In genomic region chr16:66585477-66586239, GRCh38 we compare ENCODE assay signal across 26 cellular contexts. TPM values are rescaled to one million over a fixed set of nuclear protein-coding genes. Genes with fewer than 3 reads are reported as not detected.
DNase-seq lines count a peak whose midpoint lies in the region; FAIRE-seq and TF ChIP-seq lines count a peak whose summit lies in the region.
"Had no signal": no experiment of that assay in that cellular context is flagged by ENCODE, and none has a peak within 500 bp of the region (broad histone marks: within the 10 kb centered on the region; RNA-seq: fewer than 3 reads in every experiment).

No MANE protein-coding gene starts in this region.

- DNase-seq in KBM-7 (peak; percentile 58), H1 (ENCODE audit: low read depth in 1 of 2, low spot score in 2 of 2) (no peak), neural progenitor cell (ENCODE audit: low spot score) (no peak), BE2C (no peak), foreskin melanocyte (no peak), ascending aorta (ENCODE audit: low spot score in 2 of 2) (no peak)
- DNase-seq: activated CD8-positive, alpha-beta T cell treated with anti-CD3 and anti-CD28 coated beads for 36 hours; activated naive CD8-positive, alpha-beta T cell treated with anti-CD3 and anti-CD28 coated beads, Interleukin-2, amount 50 U/mL, for 24 hours; activated T-cell treated with anti-CD3 and anti-CD28 coated beads, Interleukin-2, amount 50 U/mL, for 72 hours; effector CD4-positive, alpha-beta T cell; GOT3; NCI-H1048; NCI-H2107; NCI-H526; occipital lobe; PC-9; SK-N-SH; stimulated activated CD4-positive, alpha-beta T cell treated with anti-CD3 and anti-CD28 coated beads, Interleukin-4, amount 100 ng/mL, for 24 hours had no signal

- no peak for FAIRE-seq in H1 (lab: Jason Lieb, UNC)
- FAIRE-seq: bronchial epithelial cell, keratinocyte had no signal

- no peak overlapping the region for H3K27ac Mint-ChIP-seq in neural progenitor cell
- H3K27ac Mint-ChIP-seq: activated CD8-positive, alpha-beta T cell treated with anti-CD3 and anti-CD28 coated beads for 36 hours; activated naive CD8-positive, alpha-beta T cell treated with anti-CD3 and anti-CD28 coated beads, Interleukin-2, amount 50 U/mL, for 24 hours; activated T-cell treated with anti-CD3 and anti-CD28 coated beads, Interleukin-2, amount 50 U/mL, for 72 hours; mesothelial cell of epicardium had no signal

- no peak overlapping the region for H2BK15ac ChIP-seq in H1 (ENCODE audit: low read length)

- H3K4me1 Mint-ChIP-seq in neural progenitor cell = peaks cover 26% of the 10 kb centered on the region

- peak overlapping the region in 10 of 11 experiments; percentile 59 to 85 (median 83); a peak in 18 of 22 replicates for H3K9ac ChIP-seq in BLaER1 treated with 17β-estradiol and CSF1 and Interleukin-3, amounts not matched to agents 10 nM and 100 nM
- H3K9ac ChIP-seq in H1 (replicated peaks in 1 of 4; ENCODE audit: extremely low read depth in 1 of 4, low read depth in 3 of 4, low read length in 3 of 4) = no peak overlapping the region
- H3K9ac ChIP-seq in neural progenitor cell = no peak overlapping the region
- H3K9ac ChIP-seq: SK-N-SH had no signal

- H2AFZ ChIP-seq in H1 (ENCODE audit: low read length) = no peak overlapping the region
- H2AFZ ChIP-seq in neural progenitor cell (replicated peaks) = no peak overlapping the region
- H2AFZ ChIP-seq: hepatocyte, PC-9 had no signal

- no peak overlapping the region for H4K5ac ChIP-seq in H1 (ENCODE audit: insufficient read length, low read depth, low read length)

- H2AK5ac ChIP-seq in H1 (ENCODE audit: low read depth, low read length) = no peak overlapping the region

- no peak overlapping the region for H2BK120ac ChIP-seq in H1 (replicated peaks; ENCODE audit: low read depth, low read length)

- peak overlapping the region in 9 of 10 experiments; percentile 41 to 72 (median 66); a peak in 15 of 20 replicates for H3K4me3 ChIP-seq in BLaER1 treated with 17β-estradiol and CSF1 and Interleukin-3, amounts not matched to agents 10 nM and 100 nM
- H3K4me3 ChIP-seq in H1 (ENCODE audit: extremely low read depth in 1 of 4, insufficient read depth in 2 of 4, low read depth in 3 of 4, low read length in 4 of 4) (no peak overlapping the region), neural progenitor cell (no peak overlapping the region), BE2C (ENCODE audit: low read depth, low read length) (no peak overlapping the region), ascending aorta (no peak overlapping the region)
- H3K4me3 ChIP-seq: hepatocyte, PC-9, suprapubic skin had no signal

- H3K4ac ChIP-seq in H1 (replicated peaks; ENCODE audit: insufficient read length, low read depth, low read length) = no peak overlapping the region

- no peaks in the 10 kb centered on the region for H4K20me1 ChIP-seq in BLaER1 treated with 17β-estradiol and CSF1 and Interleukin-3, amounts not matched to agents 10 nM and 100 nM
- H4K20me1 ChIP-seq in H1 (replicated peaks in 1 of 2; ENCODE audit: control insufficient read depth in 1 of 2, insufficient read depth in 2 of 2, low read length in 2 of 2) = no peaks in the 10 kb centered on the region
- no peaks in the 10 kb centered on the region for H4K20me1 ChIP-seq in neural progenitor cell (ENCODE audit: low read depth)

- peak overlapping the region; percentile 83 to 98 (median 91) for H3K4me2 ChIP-seq in BLaER1 treated with 17β-estradiol and CSF1 and Interleukin-3, amounts not matched to agents 10 nM and 100 nM
- H3K4me2 ChIP-seq in H1 (ENCODE audit: insufficient read depth in 1 of 2, low read depth in 2 of 2, low read length in 2 of 2) = no peak overlapping the region
- no peak overlapping the region for H3K4me2 ChIP-seq in neural progenitor cell
- H3K4me2 ChIP-seq: hepatocyte, PC-9, SK-N-SH had no signal

- H3K14ac ChIP-seq in H1 (ENCODE audit: insufficient read length) = no peak overlapping the region

- intact Hi-C loops in ascending aorta (cut with DNase I) = no loop called here

- H3K18ac ChIP-seq in H1 (ENCODE audit: extremely low read depth, low read length) = no peak overlapping the region

- H2BK20ac ChIP-seq in H1 (ENCODE audit: low read length) = no peak overlapping the region

- peak overlapping the region; percentile 14 to 91 (median 85); a peak in 20 of 22 replicates for H3K27ac ChIP-seq in BLaER1 treated with 17β-estradiol and CSF1 and Interleukin-3, amounts not matched to agents 10 nM and 100 nM
- H3K27ac ChIP-seq in H1 (ENCODE audit: low read depth, low read length) (no peak overlapping the region), neural progenitor cell (no peak overlapping the region), ascending aorta (no peak overlapping the region)
- H3K27ac ChIP-seq: hepatocyte, PC-9, suprapubic skin had no signal

- in situ Hi-C loops in KBM-7 (cut with MboI; ENCODE audit: low pct_unique_long_range_greater_than_20kb, low sequenced_read_pairs) = loop anchor here (25.0 kb wide), 1 partner anchor 173 kb away; no protein-coding TSS in a partner anchor

- H3K4me3 Mint-ChIP-seq in neural progenitor cell = peak overlapping the region; percentile 25
- H3K4me3 Mint-ChIP-seq: activated CD8-positive, alpha-beta T cell treated with anti-CD3 and anti-CD28 coated beads for 36 hours; activated naive CD8-positive, alpha-beta T cell treated with anti-CD3 and anti-CD28 coated beads, Interleukin-2, amount 50 U/mL, for 24 hours; activated T-cell treated with anti-CD3 and anti-CD28 coated beads, Interleukin-2, amount 50 U/mL, for 72 hours; mesothelial cell of epicardium had no signal

- no peaks in the 10 kb centered on the region for H3K27me3 ChIP-seq in BLaER1 treated with 17β-estradiol and CSF1 and Interleukin-3, amounts not matched to agents 10 nM and 100 nM
- H3K27me3 ChIP-seq in H1 (replicated peaks in 1 of 4; ENCODE audit: control insufficient read depth in 3 of 4, extremely low read depth in 1 of 4, insufficient read depth in 3 of 4, low read length in 3 of 4) = peaks cover 0 to 2% (median 0%) of the 10 kb centered on the region in 4 experiments; a peak in 2 of 7 replicates
- H3K27me3 ChIP-seq in neural progenitor cell = no peaks in the 10 kb centered on the region
- H3K27me3 ChIP-seq in BE2C = no peaks in the 10 kb centered on the region
- no peaks in the 10 kb centered on the region for H3K27me3 ChIP-seq in ascending aorta
- H3K27me3 ChIP-seq: hepatocyte, suprapubic skin had no signal

- no peak overlapping the region for H3K23ac ChIP-seq in H1 (ENCODE audit: insufficient read length)

- H3K9me3 ChIP-seq in BLaER1 treated with 17β-estradiol and CSF1 and Interleukin-3, amounts not matched to agents 10 nM and 100 nM (replicated peaks in 1 of 11) = no peaks in the 10 kb centered on the region
- H3K9me3 ChIP-seq in H1 (ENCODE audit: insufficient read depth in 2 of 2, low read depth in 1 of 2, low read length in 1 of 2) = no peaks in the 10 kb centered on the region
- H3K9me3 ChIP-seq in neural progenitor cell (ENCODE audit: low read depth) = no peaks in the 10 kb centered on the region
- H3K9me3 ChIP-seq in BE2C = no peaks in the 10 kb centered on the region; the same call in 1 of the 2 replicates
- no peaks in the 10 kb centered on the region for H3K9me3 ChIP-seq in ascending aorta
- H3K9me3 ChIP-seq: SK-N-SH, suprapubic skin had no signal

- POLR2A ChIA-PET in H1 (lab: Charles Lee; ENCODE audit: partially characterized antibody) = interaction anchor here (0.9 to 1.3 kb wide), 4 partner anchors 16 to 182 kb away, joined by 3 read pairs; no protein-coding TSS in a partner anchor

- TF ChIP-seq EP300 in H1 (IDR thresholded peaks at IDR 0.05; ENCODE audit: borderline replicate concordance in 1 of 2, low read depth in 2 of 2, low read length in 2 of 2) = no peak

- H3K27me3 Mint-ChIP-seq in neural progenitor cell (ENCODE audit: insufficient read depth, low read depth) = peaks cover 2% of the 10 kb centered on the region

- no peak for TF ChIP-seq CTCF in H1 (IDR thresholded peaks at IDR 0.05; ENCODE audit: control extremely low read depth in 1 of 3, insufficient read depth in 1 of 3, low read depth in 1 of 3, low read length in 3 of 3)
- no peak for TF ChIP-seq CTCF in neural progenitor cell (IDR thresholded peaks at IDR 0.05)
- no peak for TF ChIP-seq CTCF in BE2C (IDR thresholded peaks at IDR 0.05; ENCODE audit: low read depth, low read length)
- no peak for TF ChIP-seq CTCF in ascending aorta (IDR thresholded peaks at IDR 0.05)

- no peaks in the 10 kb centered on the region for H3K79me1 ChIP-seq in H1 (ENCODE audit: low read depth, low read length)

- peak overlapping the region; percentile 34 for H3K56ac ChIP-seq in H1 (replicated peaks; ENCODE audit: insufficient read length, low read depth, low read length)

- peaks cover 2% of the 10 kb centered on the region for H3K9me3 Mint-ChIP-seq in neural progenitor cell
- H3K9me3 Mint-ChIP-seq: activated CD8-positive, alpha-beta T cell treated with anti-CD3 and anti-CD28 coated beads for 36 hours; activated naive CD8-positive, alpha-beta T cell treated with anti-CD3 and anti-CD28 coated beads, Interleukin-2, amount 50 U/mL, for 24 hours; activated T-cell treated with anti-CD3 and anti-CD28 coated beads, Interleukin-2, amount 50 U/mL, for 72 hours; mesothelial cell of epicardium had no signal

- no peak overlapping the region for H4K91ac ChIP-seq in H1 (replicated peaks; ENCODE audit: insufficient read length, low read length)

- H4K8ac ChIP-seq in H1 (ENCODE audit: extremely low read depth, insufficient read depth, low read length) = peak overlapping the region; percentile 69; the same call in 1 of the 2 replicates

- 85% methylated on average over 10 of the region's 10 CpGs; no CpG with 5 or more reads in 1 of the 2 experiments for WGBS in H1 (ENCODE audit: extremely low coverage in 1 of 2, insufficient coverage in 1 of 2, insufficient read length in 1 of 2, insufficient replicate concordance in 2 of 2, low coverage in 1 of 2, low lambda C conversion rate in 2 of 2, missing lambda C conversion rate in 1 of 2), 2 experiments

- no peaks in the 10 kb centered on the region for H3K23me2 ChIP-seq in H1 (ENCODE audit: low read depth, low read length)

- CTCF ChIA-PET in H1 (lab: Charles Lee; ENCODE audit: partially characterized antibody) = interaction anchor here (0.5 to 1.8 kb wide), 7 partner anchors 13 to 155 kb away, joined by 3 to 6 read pairs (median 3); no protein-coding TSS in a partner anchor

- peaks cover 91 to 100% (median 99%) of the 10 kb centered on the region in 10 experiments for H3K4me1 ChIP-seq in BLaER1 treated with 17β-estradiol and CSF1 and Interleukin-3, amounts not matched to agents 10 nM and 100 nM
- H3K4me1 ChIP-seq in H1 (replicated peaks in 1 of 4; ENCODE audit: control insufficient read depth in 3 of 4, insufficient read depth in 4 of 4, low read length in 3 of 4) (peaks cover 0 to 5% (median 2%) of the 10 kb centered on the region in 4 experiments; a peak in 3 of 7 replicates), neural progenitor cell (peaks cover 9% of the 10 kb centered on the region), BE2C (no peaks in the 10 kb centered on the region), ascending aorta (peaks cover 0 to 5% of the 10 kb centered on the region in 2 donors)
- H3K4me1 ChIP-seq: suprapubic skin had no signal

- no peak overlapping the region for H2BK5ac ChIP-seq in H1 (ENCODE audit: low read depth, low read length)

- H3F3A ChIP-seq in neural progenitor cell (ENCODE audit: low read depth) = no peaks in the 10 kb centered on the region

- no peak for TF ChIP-seq POLR2A in H1 (IDR thresholded peaks at IDR 0.05; ENCODE audit: control extremely low read depth in 1 of 2, low read depth in 2 of 2, low read length in 2 of 2)

- peaks cover 0 to 14% (median 0%) of the 10 kb centered on the region in 11 experiments; a peak in 2 of 22 replicates for H3K36me3 ChIP-seq in BLaER1 treated with 17β-estradiol and CSF1 and Interleukin-3, amounts not matched to agents 10 nM and 100 nM
- H3K36me3 ChIP-seq in H1 (ENCODE audit: control insufficient read depth in 2 of 4, insufficient read depth in 4 of 4, low read length in 3 of 4) (no peaks in the 10 kb centered on the region), neural progenitor cell (no peaks in the 10 kb centered on the region), BE2C (no peaks in the 10 kb centered on the region), ascending aorta (no peaks in the 10 kb centered on the region)
- H3K36me3 ChIP-seq: suprapubic skin had no signal

- TF ChIP-seq RAD21 in H1 (IDR thresholded peaks at IDR 0.05 in 1 of 2, conservative IDR thresholded peaks at IDR 0.05 in 1 of 2; ENCODE audit: low read depth in 2 of 2, low read length in 2 of 2) = no peak

- peak overlapping the region; percentile 4; the same call in 1 of the 2 replicates for H2BK12ac ChIP-seq in H1 (ENCODE audit: low read depth, low read length)

- H3K79me2 ChIP-seq in H1 (ENCODE audit: control insufficient read depth in 1 of 2, insufficient read depth in 2 of 2, low read length in 2 of 2) = no peaks in the 10 kb centered on the region
- H3K79me2 ChIP-seq in neural progenitor cell (ENCODE audit: low read depth) = no peaks in the 10 kb centered on the region
- H3K79me2 ChIP-seq: hepatocyte had no signal

- H3K36me3 Mint-ChIP-seq in neural progenitor cell = peaks cover 1% of the 10 kb centered on the region
- H3K36me3 Mint-ChIP-seq: mesothelial cell of epicardium had no signal

RNA-seq across cellular contexts. Expression of gene CMTM2, which starts 6.4 kb away (rescaled TPM):
- not detected in 2 replicates for total RNA-seq in H1 (2021; fragmentation: NEBNext Ultra II Directional; extraction: Animal tissue kit (Norgen Biotek cat#: 25700))
- not detected in 2 replicates for polyA plus RNA-seq in H1 (2011; rRNA removed)
- polyA plus RNA-seq in H1 (2011; cell fraction: cytosol; rRNA removed) = not detected
- not detected for polyA plus RNA-seq in H1 (2011; cell fraction: nucleus; rRNA removed)
- polyA plus RNA-seq in H1 (2012, experiment 1 of 2) = not detected in 4 replicates
- polyA plus RNA-seq in H1 (2012, experiment 2 of 2) = not detected
- not detected for polyA plus RNA-seq in H1 (2013, experiment 1 of 2)
- polyA plus RNA-seq in H1 (2013, experiment 2 of 2) = not detected
- polyA minus RNA-seq in H1 (2011; rRNA and poly(A)+ RNA removed) = not detected in 2 replicates
- not detected for polyA minus RNA-seq in H1 (2011; cell fraction: cytosol; rRNA and poly(A)+ RNA removed)
- polyA minus RNA-seq in H1 (2011; cell fraction: nucleus; rRNA and poly(A)+ RNA removed) = not detected
- total RNA-seq in neural progenitor cell (ENCODE audit: low replicate concordance) = not detected in 2 replicates
- not detected for polyA plus RNA-seq in BE2C (2012; ENCODE audit: insufficient read depth, insufficient read length, low read depth)
- total RNA-seq in ascending aorta = not detected
- total RNA-seq: bronchial epithelial cell, fibroblast of lung, hepatocyte, occipital lobe, PC-9, suprapubic skin had no signal
- polyA plus RNA-seq: BJ, fibroblast of lung, keratinocyte, SK-N-SH had no signal

RNA-seq across cellular contexts. Expression of gene CMTM3, which starts 18.8 kb away (rescaled TPM):
- total RNA-seq in H1 (2021; fragmentation: NEBNext Ultra II Directional; extraction: Animal tissue kit (Norgen Biotek cat#: 25700)) = 24.8 and 25.4 TPM in 2 replicates
- 24.7 and 30.8 TPM in 2 replicates for polyA plus RNA-seq in H1 (2011; rRNA removed)
- polyA plus RNA-seq in H1 (2011; cell fraction: cytosol; rRNA removed) = 18.8 TPM
- 25.5 TPM for polyA plus RNA-seq in H1 (2011; cell fraction: nucleus; rRNA removed)
- polyA plus RNA-seq in H1 (2012, experiment 1 of 2) = 17.4 to 22.2 TPM (median 19.4 TPM) in 4 replicates
- 22.8 TPM for polyA plus RNA-seq in H1 (2012, experiment 2 of 2)
- 40.7 TPM for polyA plus RNA-seq in H1 (2013, experiment 1 of 2)
- 45.4 TPM for polyA plus RNA-seq in H1 (2013, experiment 2 of 2)
- 12.8 and 26.1 TPM in 2 replicates for polyA minus RNA-seq in H1 (2011; rRNA and poly(A)+ RNA removed)
- polyA minus RNA-seq in H1 (2011; cell fraction: cytosol; rRNA and poly(A)+ RNA removed) = 6.6 TPM
- polyA minus RNA-seq in H1 (2011; cell fraction: nucleus; rRNA and poly(A)+ RNA removed) = 6.8 TPM
- total RNA-seq in neural progenitor cell (ENCODE audit: low replicate concordance) (18.3 and 47.4 TPM in 2 replicates), ascending aorta (42.6 TPM)
- polyA plus RNA-seq in BE2C (2012; ENCODE audit: insufficient read depth, insufficient read length, low read depth) = 57.2 TPM

RNA-seq across cellular contexts. Expression of gene CMTM1, which starts 19.4 kb away (rescaled TPM):
- total RNA-seq in H1 (2021; fragmentation: NEBNext Ultra II Directional; extraction: Animal tissue kit (Norgen Biotek cat#: 25700)) = 1.9 and 2.0 TPM in 2 replicates
- 1.2 and 1.7 TPM in 2 replicates for polyA plus RNA-seq in H1 (2011; rRNA removed)
- 1.1 TPM for polyA plus RNA-seq in H1 (2011; cell fraction: cytosol; rRNA removed)
- polyA plus RNA-seq in H1 (2011; cell fraction: nucleus; rRNA removed) = 2.4 TPM
- 0.58 to 2.6 TPM (median 1.4 TPM) in 4 replicates for polyA plus RNA-seq in H1 (2012, experiment 1 of 2)
- polyA plus RNA-seq in H1 (2012, experiment 2 of 2) = not detected
- polyA plus RNA-seq in H1 (2013, experiment 1 of 2) = 2.3 TPM
- 1.3 TPM for polyA plus RNA-seq in H1 (2013, experiment 2 of 2)
- polyA minus RNA-seq in H1 (2011; rRNA and poly(A)+ RNA removed) = 0.63 and 0.85 TPM in 2 replicates
- polyA minus RNA-seq in H1 (2011; cell fraction: cytosol; rRNA and poly(A)+ RNA removed) = 1.6 TPM
- 4.6 TPM for polyA minus RNA-seq in H1 (2011; cell fraction: nucleus; rRNA and poly(A)+ RNA removed)
- 2.9 TPM in 1 of 2 replicates, not detected in the other for total RNA-seq in neural progenitor cell (ENCODE audit: low replicate concordance)
- polyA plus RNA-seq in BE2C (2012; ENCODE audit: insufficient read depth, insufficient read length, low read depth) = 9.5 TPM
- not detected for total RNA-seq in ascending aorta

RNA-seq across cellular contexts. Expression of gene CKLF, which starts 33.3 kb away (rescaled TPM):
- 18.9 and 21.1 TPM in 2 replicates for total RNA-seq in H1 (2021; fragmentation: NEBNext Ultra II Directional; extraction: Animal tissue kit (Norgen Biotek cat#: 25700))
- polyA plus RNA-seq in H1 (2011; rRNA removed) = 61.2 and 63.5 TPM in 2 replicates
- polyA plus RNA-seq in H1 (2011; cell fraction: cytosol; rRNA removed) = 50.5 TPM
- 34.6 TPM for polyA plus RNA-seq in H1 (2011; cell fraction: nucleus; rRNA removed)
- polyA plus RNA-seq in H1 (2012, experiment 1 of 2) = 15.6 to 41.5 TPM (median 33.8 TPM) in 4 replicates
- polyA plus RNA-seq in H1 (2012, experiment 2 of 2) = 29.6 TPM
- polyA plus RNA-seq in H1 (2013, experiment 1 of 2) = 40.3 TPM
- polyA plus RNA-seq in H1 (2013, experiment 2 of 2) = 40.7 TPM
- 10.2 and 11.5 TPM in 2 replicates for polyA minus RNA-seq in H1 (2011; rRNA and poly(A)+ RNA removed)
- polyA minus RNA-seq in H1 (2011; cell fraction: cytosol; rRNA and poly(A)+ RNA removed) = 13.5 TPM
- polyA minus RNA-seq in H1 (2011; cell fraction: nucleus; rRNA and poly(A)+ RNA removed) = 9.7 TPM
- total RNA-seq in neural progenitor cell (ENCODE audit: low replicate concordance) = 33.3 and 38.6 TPM in 2 replicates
- polyA plus RNA-seq in BE2C (2012; ENCODE audit: insufficient read depth, insufficient read length, low read depth) = 24.1 TPM
- total RNA-seq in ascending aorta = not detected

RNA-seq across cellular contexts. Expression of gene TK2, which starts 35.7 kb away (rescaled TPM):
- total RNA-seq in H1 (2021; fragmentation: NEBNext Ultra II Directional; extraction: Animal tissue kit (Norgen Biotek cat#: 25700)) = 3.6 and 4.5 TPM in 2 replicates
- polyA plus RNA-seq in H1 (2011; rRNA removed) = 2.7 and 3.2 TPM in 2 replicates
- 4.6 TPM for polyA plus RNA-seq in H1 (2011; cell fraction: cytosol; rRNA removed)
- 8.7 TPM for polyA plus RNA-seq in H1 (2011; cell fraction: nucleus; rRNA removed)
- polyA plus RNA-seq in H1 (2012, experiment 1 of 2) = 3.2 to 4.4 TPM (median 3.8 TPM) in 4 replicates
- 1.6 TPM for polyA plus RNA-seq in H1 (2012, experiment 2 of 2)
- 3.4 TPM for polyA plus RNA-seq in H1 (2013, experiment 1 of 2)
- 2.4 TPM for polyA plus RNA-seq in H1 (2013, experiment 2 of 2)
- 7.1 and 12.2 TPM in 2 replicates for polyA minus RNA-seq in H1 (2011; rRNA and poly(A)+ RNA removed)
- 5.1 TPM for polyA minus RNA-seq in H1 (2011; cell fraction: cytosol; rRNA and poly(A)+ RNA removed)
- 5.9 TPM for polyA minus RNA-seq in H1 (2011; cell fraction: nucleus; rRNA and poly(A)+ RNA removed)
- 7.1 and 7.3 TPM in 2 replicates for total RNA-seq in neural progenitor cell (ENCODE audit: low replicate concordance)
- 13.7 TPM for polyA plus RNA-seq in BE2C (2012; ENCODE audit: insufficient read depth, insufficient read length, low read depth)
- total RNA-seq in ascending aorta = 21.5 TPM

Comparison
In these comparisons a context has a peak if more than half of its experiments do, and no peak if none do; other contexts are left out.
1. H3K27ac ChIP-seq: peak in BLaER1 treated with 17β-estradiol and CSF1 and Interleukin-3, amounts not matched to agents 10 nM and 100 nM (11 of 11); none in H1 (single experiment), neural progenitor cell (single experiment) and ascending aorta (0 of 2).
2. H3K4me2 ChIP-seq: peak in BLaER1 treated with 17β-estradiol and CSF1 and Interleukin-3, amounts not matched to agents 10 nM and 100 nM (11 of 11); none in H1 (0 of 2) and neural progenitor cell (single experiment).
3. H3K4me3 ChIP-seq: peak in BLaER1 treated with 17β-estradiol and CSF1 and Interleukin-3, amounts not matched to agents 10 nM and 100 nM (9 of 10); none in H1 (0 of 4), neural progenitor cell (single experiment), BE2C (single experiment) and ascending aorta (0 of 2).
4. H3K9ac ChIP-seq: peak in BLaER1 treated with 17β-estradiol and CSF1 and Interleukin-3, amounts not matched to agents 10 nM and 100 nM (10 of 11); none in H1 (0 of 4) and neural progenitor cell (single experiment).